In the genomic region with DNA sequence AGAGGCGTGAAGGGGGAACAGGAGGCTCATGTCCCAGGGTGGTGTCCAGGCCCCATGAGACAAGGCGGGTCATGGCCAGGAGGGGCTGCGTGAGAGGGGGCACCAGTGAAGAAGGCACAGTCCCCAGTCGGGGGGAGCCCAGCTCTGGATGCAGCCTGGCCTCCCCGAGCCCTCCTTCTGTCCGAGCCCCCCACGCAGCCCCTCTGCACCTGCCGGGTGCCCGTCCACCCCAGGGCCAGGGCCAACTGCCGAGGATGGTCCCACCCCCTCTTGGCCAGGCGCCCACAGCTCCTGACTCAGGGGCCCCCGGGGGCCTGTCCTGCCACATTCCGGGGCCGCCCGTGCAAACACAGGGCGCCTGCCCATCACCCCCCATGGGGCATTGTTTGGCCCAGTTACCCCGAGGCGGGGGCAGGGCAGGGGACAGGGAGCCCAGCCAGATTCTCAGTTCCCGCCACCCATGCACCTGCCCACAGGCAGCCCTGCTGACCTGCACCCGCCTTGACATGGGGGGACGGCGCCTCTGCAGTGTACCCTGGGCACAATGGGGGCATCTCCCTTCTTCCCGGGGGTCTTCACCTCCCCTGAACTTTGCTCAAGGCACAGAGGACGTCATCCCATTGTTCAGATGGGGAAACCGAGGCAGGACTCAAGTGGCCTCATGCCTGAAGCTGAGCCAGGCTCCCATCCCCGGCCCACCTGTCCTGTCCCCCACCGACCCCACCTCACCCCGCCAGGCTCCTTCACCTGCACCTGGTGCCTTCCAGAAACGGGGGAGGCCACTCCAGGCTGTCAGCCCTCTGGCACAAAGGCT, we compare ENCODE assay signal across 18 cellular contexts. TPM values are rescaled to one million over a fixed set of nuclear protein-coding genes. Genes with fewer than 3 reads are reported as not detected.
DNase-seq lines count a peak whose midpoint lies in the region; ATAC-seq and TF ChIP-seq lines count a peak whose summit lies in the region.
"Had no signal": no experiment of that assay in that cellular context is flagged by ENCODE, and none has a peak within 500 bp of the region (broad histone marks: within the 10 kb centered on the region; RNA-seq: fewer than 3 reads in every experiment).

No MANE protein-coding gene starts in this region.

- TF ChIP-seq POLR2A in body of pancreas (IDR thresholded peaks at IDR 0.05): peak in 2 of 3 donors; percentile 10 to 15

- H3K4me1 ChIP-seq in HEK293 (ENCODE audit: control insufficient read depth, insufficient read depth, low read length): no peaks in the 10 kb centered on the region
- H3K4me1 ChIP-seq in body of pancreas: peaks cover 16% of the 10 kb centered on the region
- peaks cover 11% of the 10 kb centered on the region for H3K4me1 ChIP-seq in lower lobe of right lung
- no peaks in the 10 kb centered on the region for H3K4me1 ChIP-seq in upper lobe of right lung

- WGBS in body of pancreas, 2 donors: 39 to 43% methylated on average over 7 to 23 of the region's 29 CpGs

- POLR2A ChIA-PET in HEK293 (lab: Yijun Ruan, JAX): no interaction called here

- DNase-seq in body of pancreas (peak; percentile 70 to 83 (median 76)), lower lobe of right lung (peak; percentile 65), upper lobe of right lung (peak; percentile 74), NCI-H1694 treated with DMSO at 0.1 percent for 48 hours (lab: John Stamatoyannopoulos, UW) (no peak), inferior parietal cortex (ENCODE audit: extremely low spot score) (no peak)
- no peak for DNase-seq in activated CD4-positive, alpha-beta T cell treated with anti-CD3 and anti-CD28 coated beads for 1 hour
- DNase-seq: activated CD4-positive, alpha-beta T cell treated with anti-CD3 and anti-CD28 coated beads, Interleukin-2, amount 10 ng/mL, durations not matched to agents 7 days and 5 days; anterior cingulate cortex; CD4-positive, CD25-positive, alpha-beta regulatory T cell; dorsolateral prefrontal cortex; GDM1; NCI-H1105 treated with DMSO at 0.1 percent for 48 hours; NCI-H2081; NCI-H446; Peyer's patch; stimulated activated CD4-positive, alpha-beta T cell treated with anti-CD3 and anti-CD28 coated beads, Interleukin-4, amount 100 ng/mL, for 1 hour; transverse colon had no signal

- ATAC-seq in body of pancreas: peak; percentile 29
- ATAC-seq in lower lobe of right lung: no peak
- no peak for ATAC-seq in upper lobe of right lung

- no peaks in the 10 kb centered on the region for H3K36me3 ChIP-seq in HEK293 (ENCODE audit: control insufficient read depth in 2 of 2, insufficient read depth in 1 of 2, low read length in 2 of 2)
- H3K36me3 ChIP-seq in body of pancreas (replicated peaks in 1 of 2; ENCODE audit: insufficient read depth in 1 of 2, low read depth in 2 of 2): no peaks in the 10 kb centered on the region
- no peaks in the 10 kb centered on the region for H3K36me3 ChIP-seq in lower lobe of right lung
- no peaks in the 10 kb centered on the region for H3K36me3 ChIP-seq in upper lobe of right lung
- H3K36me3 ChIP-seq: Peyer's patch, transverse colon had no signal

- no peak for TF ChIP-seq CTCF in HEK293 (tag by site-specific recombination; IDR thresholded peaks at IDR 0.05)
- no peak for TF ChIP-seq CTCF in body of pancreas (IDR thresholded peaks at IDR 0.05)
- no peak for TF ChIP-seq CTCF in lower lobe of right lung (IDR thresholded peaks at IDR 0.05)
- TF ChIP-seq CTCF in upper lobe of right lung (IDR thresholded peaks at IDR 0.05): no peak

- H3K4me3 ChIP-seq in HEK293 (ENCODE audit: low read depth, low read length): no peak overlapping the region
- no peak overlapping the region for H3K4me3 ChIP-seq in body of pancreas
- H3K4me3 ChIP-seq in lower lobe of right lung: no peak overlapping the region
- H3K4me3 ChIP-seq in upper lobe of right lung: no peak overlapping the region
- H3K4me3 ChIP-seq: dorsolateral prefrontal cortex, Peyer's patch, transverse colon had no signal

- intact Hi-C loops in body of pancreas (cut with DNase I) (no loop called here), lower lobe of right lung (cut with DNase I) (no loop called here), upper lobe of right lung (cut with DNase I) (no loop called here)

- H3K27me3 ChIP-seq in body of pancreas (no peaks in the 10 kb centered on the region), lower lobe of right lung (ENCODE audit: low read depth) (no peaks in the 10 kb centered on the region), upper lobe of right lung (no peaks in the 10 kb centered on the region)
- H3K27me3 ChIP-seq: Peyer's patch had no signal

- no peak overlapping the region for H3K27ac ChIP-seq in HEK293 (ENCODE audit: extremely low read depth, low read depth, low read length)
- H3K27ac ChIP-seq in body of pancreas: peak overlapping the region; percentile 4 to 67 (median 56)
- H3K27ac ChIP-seq in lower lobe of right lung: no peak overlapping the region
- H3K27ac ChIP-seq in upper lobe of right lung: no peak overlapping the region
- H3K27ac ChIP-seq: dorsolateral prefrontal cortex, Peyer's patch, transverse colon had no signal

- no peaks in the 10 kb centered on the region for H3K9me3 ChIP-seq in HEK293 (ENCODE audit: control insufficient read depth, insufficient read depth, low read depth, low read length)
- no peaks in the 10 kb centered on the region for H3K9me3 ChIP-seq in body of pancreas
- H3K9me3 ChIP-seq in lower lobe of right lung: no peaks in the 10 kb centered on the region
- H3K9me3 ChIP-seq in upper lobe of right lung: no peaks in the 10 kb centered on the region
- H3K9me3 ChIP-seq: Peyer's patch, transverse colon had no signal

- CTCF ChIA-PET in HEK293 (lab: Yijun Ruan, JAX): interaction anchor here (0.7 to 0.9 kb wide), 2 partner anchors 15 to 93 kb away, joined by 3 to 4 read pairs; no protein-coding TSS in a partner anchor

TF ChIP-seq in HEK293, 187 proteins besides CTCF, POLR2A, EP300 and RAD21:
- TF ChIP-seq KLF10 (tag by site-specific recombination; IDR thresholded peaks at IDR 0.05) (no peak), ZNF350 (tag by site-specific recombination; IDR thresholded peaks at IDR 0.05) (no peak), GLIS1 (tag by site-specific recombination; IDR thresholded peaks at IDR 0.05) (peak; percentile 73)
- TF ChIP-seq, protein P1, sequence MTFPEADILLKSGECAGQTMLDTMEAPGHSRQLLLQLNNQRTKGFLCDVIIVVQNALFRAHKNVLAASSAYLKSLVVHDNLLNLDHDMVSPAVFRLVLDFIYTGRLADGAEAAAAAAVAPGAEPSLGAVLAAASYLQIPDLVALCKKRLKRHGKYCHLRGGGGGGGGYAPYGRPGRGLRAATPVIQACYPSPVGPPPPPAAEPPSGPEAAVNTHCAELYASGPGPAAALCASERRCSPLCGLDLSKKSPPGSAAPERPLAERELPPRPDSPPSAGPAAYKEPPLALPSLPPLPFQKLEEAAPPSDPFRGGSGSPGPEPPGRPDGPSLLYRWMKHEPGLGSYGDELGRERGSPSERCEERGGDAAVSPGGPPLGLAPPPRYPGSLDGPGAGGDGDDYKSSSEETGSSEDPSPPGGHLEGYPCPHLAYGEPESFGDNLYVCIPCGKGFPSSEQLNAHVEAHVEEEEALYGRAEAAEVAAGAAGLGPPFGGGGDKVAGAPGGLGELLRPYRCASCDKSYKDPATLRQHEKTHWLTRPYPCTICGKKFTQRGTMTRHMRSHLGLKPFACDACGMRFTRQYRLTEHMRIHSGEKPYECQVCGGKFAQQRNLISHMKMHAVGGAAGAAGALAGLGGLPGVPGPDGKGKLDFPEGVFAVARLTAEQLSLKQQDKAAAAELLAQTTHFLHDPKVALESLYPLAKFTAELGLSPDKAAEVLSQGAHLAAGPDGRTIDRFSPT (tag by site-specific recombination; IDR thresholded peaks at IDR 0.05): peak; percentile 32; the same call in 1 of the 2 replicates
- TF ChIP-seq, protein P2, sequence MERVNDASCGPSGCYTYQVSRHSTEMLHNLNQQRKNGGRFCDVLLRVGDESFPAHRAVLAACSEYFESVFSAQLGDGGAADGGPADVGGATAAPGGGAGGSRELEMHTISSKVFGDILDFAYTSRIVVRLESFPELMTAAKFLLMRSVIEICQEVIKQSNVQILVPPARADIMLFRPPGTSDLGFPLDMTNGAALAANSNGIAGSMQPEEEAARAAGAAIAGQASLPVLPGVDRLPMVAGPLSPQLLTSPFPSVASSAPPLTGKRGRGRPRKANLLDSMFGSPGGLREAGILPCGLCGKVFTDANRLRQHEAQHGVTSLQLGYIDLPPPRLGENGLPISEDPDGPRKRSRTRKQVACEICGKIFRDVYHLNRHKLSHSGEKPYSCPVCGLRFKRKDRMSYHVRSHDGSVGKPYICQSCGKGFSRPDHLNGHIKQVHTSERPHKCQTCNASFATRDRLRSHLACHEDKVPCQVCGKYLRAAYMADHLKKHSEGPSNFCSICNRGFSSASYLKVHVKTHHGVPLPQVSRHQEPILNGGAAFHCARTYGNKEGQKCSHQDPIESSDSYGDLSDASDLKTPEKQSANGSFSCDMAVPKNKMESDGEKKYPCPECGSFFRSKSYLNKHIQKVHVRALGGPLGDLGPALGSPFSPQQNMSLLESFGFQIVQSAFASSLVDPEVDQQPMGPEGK (tag by site-specific recombination; IDR thresholded peaks at IDR 0.05): peak; percentile 37
- TF ChIP-seq, protein P3, sequence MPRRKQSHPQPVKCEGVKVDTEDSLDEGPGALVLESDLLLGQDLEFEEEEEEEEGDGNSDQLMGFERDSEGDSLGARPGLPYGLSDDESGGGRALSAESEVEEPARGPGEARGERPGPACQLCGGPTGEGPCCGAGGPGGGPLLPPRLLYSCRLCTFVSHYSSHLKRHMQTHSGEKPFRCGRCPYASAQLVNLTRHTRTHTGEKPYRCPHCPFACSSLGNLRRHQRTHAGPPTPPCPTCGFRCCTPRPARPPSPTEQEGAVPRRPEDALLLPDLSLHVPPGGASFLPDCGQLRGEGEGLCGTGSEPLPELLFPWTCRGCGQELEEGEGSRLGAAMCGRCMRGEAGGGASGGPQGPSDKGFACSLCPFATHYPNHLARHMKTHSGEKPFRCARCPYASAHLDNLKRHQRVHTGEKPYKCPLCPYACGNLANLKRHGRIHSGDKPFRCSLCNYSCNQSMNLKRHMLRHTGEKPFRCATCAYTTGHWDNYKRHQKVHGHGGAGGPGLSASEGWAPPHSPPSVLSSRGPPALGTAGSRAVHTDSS (tag by site-specific recombination; IDR thresholded peaks at IDR 0.05): no peak

RNA-seq across cellular contexts. Expression of a gene that starts 5.4 kb away (rescaled TPM):
- 10 to 100 TPM; 23.7 to 25.4 TPM for total RNA-seq in body of pancreas
- 44.5 TPM for total RNA-seq in lower lobe of right lung
- total RNA-seq in upper lobe of right lung: 43.2 TPM

RNA-seq across cellular contexts. Expression of a gene that starts 52.6 kb away (rescaled TPM):
- total RNA-seq in body of pancreas: 10 to 100 TPM; 12.2 to 52.4 TPM
- 164 TPM for total RNA-seq in lower lobe of right lung
- 167 TPM for total RNA-seq in upper lobe of right lung

Comparison
In these comparisons a context has a peak if more than half of its experiments do, and no peak if none do; other contexts are left out.
1. H3K27ac ChIP-seq: peak in body of pancreas (4 of 4); none in HEK293 (single experiment), lower lobe of right lung (single experiment) and upper lobe of right lung (single experiment).
2. DNase-seq: peak in body of pancreas (4 of 4), lower lobe of right lung (single experiment) and upper lobe of right lung (single experiment); none in activated CD4-positive, alpha-beta T cell treated with anti-CD3 and anti-CD28 coated beads for 1 hour (single experiment), NCI-H1694 treated with DMSO at 0.1 percent for 48 hours (single experiment) and inferior parietal cortex (single experiment).